ENCODE assay signal across 1 cellular context in the genomic region with DNA sequence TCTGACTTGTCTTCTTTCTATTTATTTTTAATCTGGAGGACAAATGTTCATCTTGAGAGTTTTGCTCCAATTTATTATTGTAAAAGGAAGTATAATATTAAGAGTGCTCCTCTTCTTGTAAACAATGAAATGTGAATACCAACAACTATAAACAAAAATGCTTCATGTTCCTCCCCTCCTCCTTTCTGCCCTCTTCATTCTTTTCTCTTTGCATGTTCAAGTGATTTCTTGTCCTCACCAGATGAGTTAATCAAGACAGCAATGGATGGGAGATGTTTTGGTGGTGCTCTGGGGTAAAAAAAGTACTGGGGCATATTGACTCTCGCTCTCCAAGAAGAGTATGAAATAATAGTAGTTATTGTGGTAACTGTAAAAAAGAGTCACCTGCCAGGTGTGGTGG.
TF ChIP-seq lines count a peak whose summit lies in the region.

No MANE protein-coding gene starts in this region.

TF ChIP-seq in GM12878, 131 proteins besides CTCF, POLR2A, EP300 and RAD21:
- TF ChIP-seq CUX1 (IDR thresholded peaks at IDR 0.05; ENCODE audit: insufficient replicate concordance, low read depth, low read length) (no peak), E2F8 (IDR thresholded peaks at IDR 0.05; ENCODE audit: low read depth, partially characterized antibody) (no peak), JUND (IDR thresholded peaks at IDR 0.05; ENCODE audit: low read depth, low read length) (no peak), SMARCA5 (IDR thresholded peaks at IDR 0.05) (no peak), BHLHE40 (IDR thresholded peaks at IDR 0.05; ENCODE audit: borderline replicate concordance in 1 of 2, low read depth in 2 of 2, low read length in 1 of 2) (no peak), RFX5 (IDR thresholded peaks at IDR 0.05; ENCODE audit: low read depth, low read length) (no peak), EED (IDR thresholded peaks at IDR 0.05; ENCODE audit: low read depth) (no peak), RBBP5 (conservative IDR thresholded peaks at IDR 0.05) (no peak), RUNX3 (IDR thresholded peaks at IDR 0.05; ENCODE audit: low read length) (no peak), FOXM1 (IDR thresholded peaks at IDR 0.05; ENCODE audit: low read depth, low read length) (no peak), ZBTB11 (CRISPR knock-in tag; IDR thresholded peaks at IDR 0.05) (no peak), ATF2 (IDR thresholded peaks at IDR 0.05; ENCODE audit: low read length) (no peak)
- TF ChIP-seq, protein P1, sequence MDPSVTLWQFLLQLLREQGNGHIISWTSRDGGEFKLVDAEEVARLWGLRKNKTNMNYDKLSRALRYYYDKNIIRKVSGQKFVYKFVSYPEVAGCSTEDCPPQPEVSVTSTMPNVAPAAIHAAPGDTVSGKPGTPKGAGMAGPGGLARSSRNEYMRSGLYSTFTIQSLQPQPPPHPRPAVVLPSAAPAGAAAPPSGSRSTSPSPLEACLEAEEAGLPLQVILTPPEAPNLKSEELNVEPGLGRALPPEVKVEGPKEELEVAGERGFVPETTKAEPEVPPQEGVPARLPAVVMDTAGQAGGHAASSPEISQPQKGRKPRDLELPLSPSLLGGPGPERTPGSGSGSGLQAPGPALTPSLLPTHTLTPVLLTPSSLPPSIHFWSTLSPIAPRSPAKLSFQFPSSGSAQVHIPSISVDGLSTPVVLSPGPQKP (IDR thresholded peaks at IDR 0.05; ENCODE audit: low read depth, low read length), result no peak
